23 cellular contexts compared by ENCODE assay signal in the genomic region with DNA sequence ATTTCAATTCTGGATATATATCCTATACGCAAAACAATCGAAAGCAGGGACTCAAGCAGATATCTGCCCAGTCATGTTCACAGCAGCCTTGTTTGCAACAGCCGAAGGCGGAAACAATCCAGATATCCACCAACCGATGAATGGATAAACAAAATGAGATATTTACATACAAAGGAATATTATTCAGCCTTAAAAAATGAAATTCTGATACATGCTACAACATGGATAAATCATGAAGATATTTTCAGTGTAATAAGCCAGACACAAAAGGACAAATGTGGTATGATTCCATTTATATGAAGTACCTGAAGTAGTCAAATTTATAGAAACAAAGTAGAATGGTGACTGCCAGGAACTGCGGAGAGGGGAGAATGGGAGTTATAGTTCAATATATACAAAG.
"Had no signal": no experiment of that assay in that cellular context is flagged by ENCODE, and none has a peak within 500 bp of the region (broad histone marks: within the 10 kb centered on the region; RNA-seq: fewer than 3 reads in every experiment).

No MANE protein-coding gene starts in this region.

- H3K9me3 Mint-ChIP-seq: activated naive CD4-positive, alpha-beta T cell treated with anti-CD3 and anti-CD28 coated beads, Interleukin-2, amount 50 U/mL, for 72 hours; central memory CD8-positive, alpha-beta T cell; nephron had no signal

- H3K27ac ChIP-seq: coronary artery, right atrium auricular region, skin epidermis, vagina had no signal

- H3K27ac Mint-ChIP-seq: nephron had no signal

- H3K27me3 Mint-ChIP-seq: central memory CD8-positive, alpha-beta T cell had no signal

- H3K4me3 Mint-ChIP-seq: brain; central memory CD8-positive, alpha-beta T cell; nephron; T-helper 2 cell treated with Interferon-gamma antibody and Interleukin-4, amounts not matched to agents 5 μg/mL and 100 μg/mL, for 36 hours had no signal

- FAIRE-seq: kidney had no signal

- H3K36me3 ChIP-seq: right atrium auricular region had no signal

- H3K27me3 ChIP-seq: right atrium auricular region, tibial artery, vagina had no signal

- H3K4me1 Mint-ChIP-seq: nephron had no signal

- H3K4me3 ChIP-seq: coronary artery, right atrium auricular region, skin epidermis, tibial artery, vagina had no signal

- ATAC-seq: activated naive CD4-positive, alpha-beta T cell treated with anti-CD3 and anti-CD28 coated beads, Interleukin-2, amount 50 U/mL, for 72 hours; left ventricle myocardium superior had no signal

- H3K9me3 ChIP-seq: right atrium auricular region, tibial artery, vagina had no signal

- DNase-seq: activated CD4-positive, alpha-beta T cell treated with anti-CD3 and anti-CD28 coated beads, Interleukin-2, amount 50 U/mL, for 1 hour; activated CD4-positive, CD25-positive, alpha-beta regulatory T cell; activated effector memory CD4-positive, alpha-beta T cell treated with Interleukin-2 at 50 U/mL for 16 hours; effector CD4-positive, alpha-beta T cell; foreskin fibroblast; hippocampal formation; kidney; left ventricle myocardium superior; mesenchymal stem cell; occipital lobe; stimulated activated CD4-positive, alpha-beta T cell treated with anti-CD3 and anti-CD28 coated beads, Interleukin-15, amount 100 ng/mL, for 24 hours; stimulated activated CD4-positive, alpha-beta T cell treated with anti-CD3 and anti-CD28 coated beads, Interleukin-4, amount 100 ng/mL, for 1 hour; stimulated activated naive CD4-positive, alpha-beta T cell; tibial artery had no signal
